8 cellular contexts compared by ENCODE assay signal in genomic region chr2:95158441-95158840, GRCh38.
DNase-seq lines count a peak whose midpoint lies in the region; ATAC-seq lines count a peak whose summit lies in the region.

No MANE protein-coding gene starts in this region.

- H3K4me1 ChIP-seq in adipocyte (ENCODE audit: control insufficient read depth, insufficient read depth, low read length): peaks cover 11% of the 10 kb centered on the region

- ATAC-seq in GM21526 (IDR thresholded peaks at IDR 0.05; ENCODE audit: low FRiP score, unreplicated experiment): no peak

- peak overlapping the region; percentile 92 for H3K4me3 ChIP-seq in adipocyte (ENCODE audit: low read length)

- H3K36me3 ChIP-seq in adipocyte (ENCODE audit: control insufficient read depth, insufficient read depth, low read length, severe bottlenecking): peaks cover 38% of the 10 kb centered on the region

- no peaks in the 10 kb centered on the region for H3K27me3 ChIP-seq in adipocyte (replicated peaks; ENCODE audit: control insufficient read depth, insufficient read depth, low read length)

- H3K9me3 ChIP-seq in adipocyte (ENCODE audit: control insufficient read depth, low read length): peaks cover 43% of the 10 kb centered on the region

- DNase-seq in NCI-H82 (lab: John Stamatoyannopoulos, UW) (peak; percentile 38), NCI-H82 treated with DMSO at 0.1 percent for 48 hours (lab: John Stamatoyannopoulos, UW; ENCODE audit: unreplicated experiment) (no peak), adipocyte (ENCODE audit: low read depth) (no peak), kidney tubule cell (ENCODE audit: low spot score) (peak; percentile 8), substantia nigra (lab: John Stamatoyannopoulos, UW) (no peak), GM19238 (ENCODE audit: insufficient read length, low spot score) (no peak), NCI-H748 (lab: John Stamatoyannopoulos, UW; ENCODE audit: unreplicated experiment) (no peak)

- peak overlapping the region; percentile 86 for H3K27ac ChIP-seq in substantia nigra (ENCODE audit: low read depth, low read length, poor library complexity, severe bottlenecking)

- peak overlapping the region; percentile 94 for H3K9ac ChIP-seq in adipocyte (ENCODE audit: low read length)

Comparison
In these comparisons a context has a peak if more than half of its experiments do, and no peak if none do; other contexts are left out.
1. DNase-seq: peak in NCI-H82 (single experiment) and kidney tubule cell (single experiment); none in NCI-H82 treated with DMSO at 0.1 percent for 48 hours (single experiment), adipocyte (single experiment), substantia nigra (0 of 49), GM19238 (single experiment) and NCI-H748 (single experiment).